Comparison of ENCODE assay signal across 12 cellular contexts in the genomic region with DNA sequence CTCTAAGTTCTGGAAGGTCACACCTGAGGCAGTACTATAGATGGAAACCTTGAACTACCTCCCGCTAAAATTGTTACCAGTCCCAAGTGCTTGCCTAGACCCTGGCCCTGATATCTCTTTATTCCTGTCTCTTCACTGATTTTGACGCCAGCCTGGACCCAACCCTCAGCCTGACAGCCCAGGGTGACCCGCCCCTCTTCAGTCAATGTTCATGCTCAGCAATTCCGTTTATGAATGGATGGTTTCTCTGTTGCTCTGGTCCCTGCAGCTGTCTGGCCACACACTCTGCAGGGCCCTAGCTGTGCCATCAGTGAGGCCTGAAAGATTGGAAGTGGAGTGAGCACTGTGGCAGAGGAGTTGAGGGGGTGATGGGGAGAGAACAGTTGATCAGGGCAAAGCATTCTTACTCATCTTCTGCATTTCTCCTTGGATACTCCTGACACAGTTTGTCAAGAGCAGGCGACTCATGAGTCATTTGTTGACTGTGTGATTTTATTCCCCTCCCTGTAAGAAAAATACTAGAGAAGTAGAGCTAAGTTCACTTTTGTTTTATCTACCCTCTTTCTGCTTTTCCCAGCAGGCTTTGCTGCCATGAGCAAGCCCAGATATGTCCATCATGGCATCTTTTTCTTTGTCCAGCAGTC. TPM values are rescaled to one million over a fixed set of nuclear protein-coding genes. Genes with fewer than 3 reads are reported as not detected.
DNase-seq lines count a peak whose midpoint lies in the region; ATAC-seq, FAIRE-seq and TF ChIP-seq lines count a peak whose summit lies in the region.
"Had no signal": no experiment of that assay in that cellular context is flagged by ENCODE, and none has a peak within 500 bp of the region (broad histone marks: within the 10 kb centered on the region; RNA-seq: fewer than 3 reads in every experiment).

No MANE protein-coding gene starts in this region.

- H3K9me2 ChIP-seq in GM23248 (ENCODE audit: insufficient read depth): no peaks in the 10 kb centered on the region

- no peaks in the 10 kb centered on the region for H3K36me3 ChIP-seq in GM23248 (ENCODE audit: low read depth)
- no peaks in the 10 kb centered on the region for H3K36me3 ChIP-seq in MG63

- ATAC-seq in HG02798 (IDR thresholded peaks at IDR 0.05; ENCODE audit: poor library complexity, unreplicated experiment): no peak
- ATAC-seq: activated CD4-positive, CD25-positive, alpha-beta regulatory T cell treated with anti-CD3 and anti-CD28 coated beads, Interleukin-2, amount 50 U/mL, for 24 hours had no signal

- peak; percentile 84 for DNase-seq in GM23248
- peak; percentile 70 for DNase-seq in amniotic epithelial cell (ENCODE audit: low read depth)
- DNase-seq in foreskin fibroblast: peak; percentile 73 to 86
- DNase-seq in stromal cell of bone marrow (ENCODE audit: low read depth): peak; percentile 72
- DNase-seq in urothelium cell line (ENCODE audit: low spot score): no peak
- no peak for DNase-seq in MG63
- no peak for DNase-seq in NCI-H2029 treated with DMSO at 0.1 percent for 48 hours (lab: John Stamatoyannopoulos, UW)
- DNase-seq: activated effector memory CD4-positive, alpha-beta T cell treated with Interleukin-2 at 50 U/mL for 16 hours; SHP77 treated with DMSO at 0.1 percent for 48 hours had no signal

- H3K4me3 ChIP-seq in GM23248 (no peak overlapping the region), foreskin fibroblast (ENCODE audit: low read depth in 1 of 2, low read length in 2 of 2) (no peak overlapping the region), MG63 (no peak overlapping the region)
- H3K4me3 ChIP-seq: coronary artery had no signal

- peak overlapping the region; percentile 39; the same call in 1 of the 2 replicates for H2AFZ ChIP-seq in GM23248

- in situ Hi-C loops in GM23248 (cut with MboI): no loop called here

- peaks cover 14% of the 10 kb centered on the region; the same call in 1 of the 2 replicates for H3F3A ChIP-seq in GM23248 (ENCODE audit: insufficient read depth)

- peaks cover 25% of the 10 kb centered on the region; the same call in 1 of the 2 replicates for H3K79me2 ChIP-seq in GM23248 (ENCODE audit: insufficient read depth)

- no peak for TF ChIP-seq CTCF in foreskin fibroblast (IDR thresholded peaks at IDR 0.05; ENCODE audit: low read depth, low read length)

- no peaks in the 10 kb centered on the region for H3K9me3 ChIP-seq in GM23248 (ENCODE audit: low read depth)
- peaks cover 10% of the 10 kb centered on the region for H3K9me3 ChIP-seq in MG63

- H3K4me1 ChIP-seq in GM23248 (ENCODE audit: insufficient read depth): peaks cover 10% of the 10 kb centered on the region

- H3K4me2 ChIP-seq in GM23248 (ENCODE audit: unreplicated experiment): peak overlapping the region; percentile 28

- no peak for FAIRE-seq in urothelium cell line (lab: Jason Lieb, UNC)

- H4K20me1 ChIP-seq in GM23248 (ENCODE audit: insufficient read depth): no peaks in the 10 kb centered on the region

- peak overlapping the region; percentile 44; the same call in 1 of the 2 replicates for H3K27ac ChIP-seq in GM23248
- H3K27ac ChIP-seq: coronary artery had no signal

- WGBS in GM23248 (ENCODE audit: low coverage in 1 of 2, low lambda C conversion rate in 2 of 2, missing lambda C conversion rate in 2 of 2), 2 experiments: 53 to 58% methylated on average over 5 of the region's 5 CpGs

- H3K27me3 ChIP-seq in GM23248 (replicated peaks; ENCODE audit: insufficient read depth): no peaks in the 10 kb centered on the region
- H3K27me3 ChIP-seq in MG63: no peaks in the 10 kb centered on the region

- H3K9ac ChIP-seq in GM23248: peak overlapping the region; percentile 51

RNA-seq across cellular contexts. Expression of a gene that starts 46.0 kb away (rescaled TPM):
- total RNA-seq in GM23248 (2014; rRNA removed; shearing (Covaris generic)): 10.8 and 13.7 TPM in 2 replicates
- 3.8 and 4.5 TPM in 2 replicates for polyA plus RNA-seq in GM23248 (2016; fragmentation: Nextera tagmentation; extraction: Ambion mirVana)
- total RNA-seq in MG63 (2014; rRNA removed; shearing (Covaris generic); ENCODE audit: low replicate concordance): 0.07 and 0.16 TPM in 2 replicates

Comparison
In these comparisons a context has a peak if more than half of its experiments do, and no peak if none do; other contexts are left out.
1. DNase-seq: peak in GM23248 (single experiment), amniotic epithelial cell (single experiment), foreskin fibroblast (2 of 2) and stromal cell of bone marrow (single experiment); none in urothelium cell line (single experiment), MG63 (single experiment) and NCI-H2029 treated with DMSO at 0.1 percent for 48 hours (single experiment).
2. RNA of a gene that starts 46.0 kb away (total RNA-seq): 10.8 to 13.7 TPM in GM23248; 0.07 to 0.16 TPM in MG63; every median in the first group is over 10 times any median in the second.